Comparison of ENCODE assay signal across 9 cellular contexts in the genomic region with DNA sequence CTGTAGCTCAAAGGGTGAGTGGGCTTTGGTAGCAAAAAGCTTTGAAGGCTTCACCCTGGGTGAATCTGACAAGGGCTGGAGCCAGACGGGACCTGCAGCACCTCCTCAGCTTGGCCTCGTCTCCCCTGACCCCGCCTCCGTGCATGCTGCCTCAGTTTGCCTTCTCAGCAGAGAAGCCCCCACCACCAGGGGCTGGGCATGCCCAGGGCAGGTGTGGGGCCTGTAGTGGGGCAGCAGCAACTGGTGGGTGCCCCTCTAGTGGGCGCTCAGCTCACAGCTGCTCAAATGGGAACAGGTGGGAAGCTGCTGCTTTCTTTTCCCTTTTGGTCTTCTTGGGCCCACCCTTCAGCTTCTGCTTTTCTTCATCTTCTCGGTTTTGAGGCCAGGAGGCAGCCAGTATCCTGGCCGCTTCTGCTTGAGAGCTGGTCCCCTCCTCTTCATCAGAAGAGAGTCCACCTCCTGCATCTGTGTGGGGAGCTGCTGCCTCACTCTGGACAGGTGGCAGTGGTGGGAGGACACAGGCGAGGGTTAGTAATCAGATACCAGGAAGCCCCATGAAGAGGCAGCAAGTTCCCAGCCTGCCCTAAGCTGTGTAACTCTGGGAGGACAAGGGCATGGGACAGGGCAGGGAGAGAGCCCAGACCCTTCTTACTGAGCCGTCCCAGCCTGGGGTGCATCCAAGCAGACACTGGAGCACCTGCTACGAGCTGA. TPM values are rescaled to one million over a fixed set of nuclear protein-coding genes. Genes with fewer than 3 reads are reported as not detected.
DNase-seq lines count a peak whose midpoint lies in the region; ATAC-seq, FAIRE-seq and TF ChIP-seq lines count a peak whose summit lies in the region.
"Had no signal": no experiment of that assay in that cellular context is flagged by ENCODE, and none has a peak within 500 bp of the region (broad histone marks: within the 10 kb centered on the region; RNA-seq: fewer than 3 reads in every experiment).

No MANE protein-coding gene starts in this region.

- H3K9me3 ChIP-seq in K562 (replicated peaks; ENCODE audit: control insufficient read depth, insufficient read depth, low read depth, low read length): no peaks in the 10 kb centered on the region
- no peaks in the 10 kb centered on the region for H3K9me3 ChIP-seq in upper lobe of left lung

- H3K4me1 Mint-ChIP-seq in activated naive CD4-positive, alpha-beta T cell treated with anti-CD3 and anti-CD28 coated beads, Interleukin-2, amount 10 ng/mL, durations not matched to agents 7 days and 5 days: peaks cover 45% of the 10 kb centered on the region

- H4K20me1 ChIP-seq in K562 (replicated peaks; ENCODE audit: control insufficient read depth, insufficient read depth, low read length): no peaks in the 10 kb centered on the region

- POLR2A ChIA-PET in K562 (lab: Yijun Ruan, JAX): interaction anchor here (0.6 to 3.6 kb wide), 9 partner anchors 8 to 429 kb away, joined by 3 to 18 read pairs (median 4); a partner anchor contains a TSS

- H3K79me2 ChIP-seq in K562 (ENCODE audit: control insufficient read depth, insufficient read depth, low read length): no peaks in the 10 kb centered on the region

- H3K27ac ChIP-seq in K562 (ENCODE audit: extremely low read depth, low read depth, low read length) (no peak overlapping the region; the same call in 2 of the 3 replicates), upper lobe of left lung (peak overlapping the region; percentile 86 to 93 (median 88))

- H3K4me1 ChIP-seq in K562 (replicated peaks in 1 of 2; ENCODE audit: control insufficient read depth in 2 of 2, insufficient read depth in 2 of 2, low read length in 2 of 2) (peaks cover 13 to 14% of the 10 kb centered on the region in 2 experiments), upper lobe of left lung (peaks cover 32 to 54% (median 42%) of the 10 kb centered on the region in 4 donors)

- H3K27ac Mint-ChIP-seq in activated naive CD4-positive, alpha-beta T cell treated with anti-CD3 and anti-CD28 coated beads, Interleukin-2, amount 10 ng/mL, durations not matched to agents 7 days and 5 days: peak overlapping the region; percentile 90

- in situ Hi-C loops in K562 (cut with MboI): no loop called here

- peaks cover 51% of the 10 kb centered on the region for H3K36me3 Mint-ChIP-seq in activated naive CD4-positive, alpha-beta T cell treated with anti-CD3 and anti-CD28 coated beads, Interleukin-2, amount 10 ng/mL, durations not matched to agents 7 days and 5 days

- no peak overlapping the region for H3K4me3 ChIP-seq in K562
- peak overlapping the region in 1 of 4 donors; percentile 7 for H3K4me3 ChIP-seq in upper lobe of left lung

- H2AFZ ChIP-seq in K562 (ENCODE audit: low read depth, low read length): no peak overlapping the region

- H3K4me3 Mint-ChIP-seq in activated naive CD4-positive, alpha-beta T cell treated with anti-CD3 and anti-CD28 coated beads, Interleukin-2, amount 10 ng/mL, durations not matched to agents 7 days and 5 days: no peak overlapping the region

- H3K27me3 ChIP-seq in K562 (ENCODE audit: control insufficient read depth in 2 of 2, insufficient read depth in 2 of 2, low read length in 2 of 2) (no peaks in the 10 kb centered on the region), upper lobe of left lung (no peaks in the 10 kb centered on the region)

- H3K4me2 ChIP-seq in K562 (ENCODE audit: insufficient read depth, low read length): no peak overlapping the region

- ATAC-seq in K562 (no peak), upper lobe of left lung (ENCODE audit: low FRiP score in 2 of 2) (no peak), GM21367 (IDR thresholded peaks at IDR 0.05; ENCODE audit: unreplicated experiment) (no peak)

- TF ChIP-seq CTCF in K562 (IDR thresholded peaks at IDR 0.05 in 2 of 3, conservative IDR thresholded peaks at IDR 0.05 in 1 of 3; ENCODE audit: insufficient read depth in 2 of 3, low read depth in 1 of 3, low read length in 3 of 3): 0 out of 6 replicates have a peak, but pooled peaks of 1 of the 3 experiments have one; percentile 6
- TF ChIP-seq CTCF in upper lobe of left lung (IDR thresholded peaks at IDR 0.05): peak in 1 of 6 experiments; percentile 13

- no peak for TF ChIP-seq RAD21 in K562 (CRISPR knock-in tag; conservative IDR thresholded peaks at IDR 0.05 in 1 of 2, IDR thresholded peaks at IDR 0.05 in 1 of 2)

- FAIRE-seq in K562 (lab: Jason Lieb, UNC): no peak

- WGBS in K562 (ENCODE audit: insufficient coverage, low coverage, missing lambda C conversion rate): 82% methylated on average over 10 of the region's 10 CpGs
- 83 to 90% methylated on average over 9 to 10 of the region's 10 CpGs for WGBS in upper lobe of left lung, 2 donors

- no peak for TF ChIP-seq POLR2A in K562 (conservative IDR thresholded peaks at IDR 0.05)
- TF ChIP-seq POLR2A in upper lobe of left lung (IDR thresholded peaks at IDR 0.05): no peak

- H3K36me3 ChIP-seq in K562 (ENCODE audit: control insufficient read depth, insufficient read depth, low read length) (peaks cover 74% of the 10 kb centered on the region; the same call in 2 of the 3 replicates), upper lobe of left lung (peaks cover 0 to 72% (median 38%) of the 10 kb centered on the region in 4 donors)

- H3K9ac ChIP-seq in K562 (ENCODE audit: insufficient read depth in 1 of 2, low read depth in 2 of 2, low read length in 2 of 2): peak overlapping the region in 1 of 2 experiments; percentile 19; a peak in 2 of 4 replicates

- TF ChIP-seq EP300 in K562 (IDR thresholded peaks at IDR 0.05; ENCODE audit: low read length) (no peak), upper lobe of left lung (IDR thresholded peaks at IDR 0.05) (no peak)

- CTCF ChIA-PET in activated naive CD4-positive, alpha-beta T cell treated with anti-CD3 and anti-CD28 coated beads, Interleukin-2, amount 10 ng/mL, durations not matched to agents 7 days and 5 days (lab: Charles Lee): interaction anchor here (1.2 to 4.9 kb wide), 2 partner anchors 21 to 250 kb away, joined by 3 to 22 read pairs; a partner anchor contains a TSS
- CTCF ChIA-PET in K562 (lab: Yijun Ruan, JAX; ENCODE audit: low intra/inter-chr PET ratio): no interaction called here

- intact Hi-C loops in K562 (cut with micrococcal nuclease): no loop called here

- DNase-seq in activated naive CD4-positive, alpha-beta T cell treated with anti-CD3 and anti-CD28 coated beads, Interleukin-2, amount 10 ng/mL, durations not matched to agents 7 days and 5 days: peak; percentile 21
- DNase-seq in activated naive CD4-positive, alpha-beta T cell treated with anti-CD3 and anti-CD28 coated beads, Interleukin-2, amount 50 U/mL, for 16 hours: no peak
- no peak for DNase-seq in K562 (ENCODE audit: extremely low read depth in 1 of 4, low spot score in 3 of 4)
- DNase-seq in mesenteric fat pad (ENCODE audit: low spot score): peak; percentile 76
- DNase-seq in upper lobe of left lung: no peak
- DNase-seq in NCI-H1694 (lab: John Stamatoyannopoulos, UW): no peak
- DNase-seq in NCI-H748 treated with DMSO at 0.1 percent for 48 hours (lab: John Stamatoyannopoulos, UW): no peak
- DNase-seq: DMS79 had no signal

- no peaks in the 10 kb centered on the region for H3K27me3 Mint-ChIP-seq in activated naive CD4-positive, alpha-beta T cell treated with anti-CD3 and anti-CD28 coated beads, Interleukin-2, amount 10 ng/mL, durations not matched to agents 7 days and 5 days

- BruUV-seq in K562 (replicated peaks; lab: Mats Ljungman, UMichigan): TSS peak; percentile 43

- no peaks in the 10 kb centered on the region for H3K9me3 Mint-ChIP-seq in activated naive CD4-positive, alpha-beta T cell treated with anti-CD3 and anti-CD28 coated beads, Interleukin-2, amount 10 ng/mL, durations not matched to agents 7 days and 5 days

- no peaks in the 10 kb centered on the region for H3K9me1 ChIP-seq in K562 (ENCODE audit: control insufficient read depth, insufficient read depth, low read length)

RNA-seq across cellular contexts. Expression of a gene that starts 21.0 kb away (rescaled TPM):
- 45.4 and 56.1 TPM in 2 replicates for total RNA-seq in K562 (2011; cell fraction: chromatin; rRNA removed; ENCODE audit: low replicate concordance)
- 65.7 and 72.4 TPM in 2 replicates for total RNA-seq in K562 (2011; cell fraction: nucleolus; rRNA removed)
- total RNA-seq in K562 (2011; cell fraction: nucleoplasm; rRNA removed): 57.3 and 58.4 TPM in 2 replicates
- total RNA-seq in K562 (2014; rRNA removed): 35.0 and 49.2 TPM in 2 replicates
- total RNA-seq in K562 (2014; rRNA removed; fragmentation: Illumina TruSeq; extraction: Trizol): 32.9 and 35.7 TPM in 2 replicates
- total RNA-seq in K562 (2015; rRNA removed; fragmentation: Illumina TruSeq; extraction: Trizol): 41.1 and 42.9 TPM in 2 replicates
- 38.9 and 39.7 TPM in 2 replicates for total RNA-seq in K562 (2021)
- polyA plus RNA-seq in K562 (2011; rRNA removed): 41.9 and 50.8 TPM in 2 replicates
- polyA plus RNA-seq in K562 (2011; cell fraction: cytosol; rRNA removed): 46.0 and 54.1 TPM in 2 replicates
- polyA plus RNA-seq in K562 (2011; cell fraction: nucleus; rRNA removed): 73.1 and 80.6 TPM in 2 replicates
- 32.9 and 33.9 TPM in 2 replicates for polyA plus RNA-seq in K562 (2012)
- polyA plus RNA-seq in K562 (2014; fragmentation: Illumina TruSeq; extraction: Trizol): 41.5 and 46.1 TPM in 2 replicates
- polyA plus RNA-seq in K562 (2014; fragmentation: Nextera tagmentation; extraction: Ambion mirVana): 10 to 100 TPM; 16.7 to 29.4 TPM
- 32.7 and 37.5 TPM in 2 replicates for polyA plus RNA-seq in K562 (2014; rRNA removed)
- polyA minus RNA-seq in K562 (2011; rRNA and poly(A)+ RNA removed): 32.4 and 38.1 TPM in 2 replicates
- 21.2 TPM in 2 replicates for polyA minus RNA-seq in K562 (2011; cell fraction: cytosol; rRNA and poly(A)+ RNA removed)
- 17.1 and 22.2 TPM in 2 replicates for polyA minus RNA-seq in K562 (2011; cell fraction: nucleus; rRNA and poly(A)+ RNA removed)
- 99.3 TPM for total RNA-seq in mesenteric fat pad
- total RNA-seq in upper lobe of left lung: 100 to 1,000 TPM in 2 of 6 donors, 10 to 100 TPM in 4; 48.2 to 158 (median 87.7) TPM

RNA-seq across cellular contexts. Expression of a gene that starts 21.2 kb away (rescaled TPM):
- total RNA-seq in K562 (2011; cell fraction: chromatin; rRNA removed; ENCODE audit: low replicate concordance): 8.4 and 13.9 TPM in 2 replicates
- 7.5 and 9.3 TPM in 2 replicates for total RNA-seq in K562 (2011; cell fraction: nucleolus; rRNA removed)
- total RNA-seq in K562 (2011; cell fraction: nucleoplasm; rRNA removed): 11.0 and 15.7 TPM in 2 replicates
- total RNA-seq in K562 (2014; rRNA removed) (70.9 and 77.2 TPM in 2 replicates), K562 (2014; rRNA removed; fragmentation: Illumina TruSeq; extraction: Trizol) (70.9 and 79.2 TPM in 2 replicates), K562 (2015; rRNA removed; fragmentation: Illumina TruSeq; extraction: Trizol) (56.5 and 61.2 TPM in 2 replicates), K562 (2021) (53.5 and 55.4 TPM in 2 replicates), mesenteric fat pad (18.1 TPM), upper lobe of left lung (10 to 100 TPM in 3 of 6 donors, 1 to 10 TPM in 3; 2.1 to 13.2 (median 10.5) TPM)
- polyA plus RNA-seq in K562 (2011; rRNA removed) (46.2 and 68.4 TPM in 2 replicates), K562 (2014; fragmentation: Illumina TruSeq; extraction: Trizol) (89.0 and 105 TPM in 2 replicates), K562 (2014; fragmentation: Nextera tagmentation; extraction: Ambion mirVana) (100 to 1,000 TPM; 152 to 225 TPM), K562 (2014; rRNA removed) (81.3 and 81.7 TPM in 2 replicates)
- polyA plus RNA-seq in K562 (2011; cell fraction: cytosol; rRNA removed): 27.7 and 40.4 TPM in 2 replicates
- polyA plus RNA-seq in K562 (2011; cell fraction: nucleus; rRNA removed): 15.4 and 19.6 TPM in 2 replicates
- 32.4 and 47.1 TPM in 2 replicates for polyA plus RNA-seq in K562 (2012)
- polyA minus RNA-seq in K562 (2011; rRNA and poly(A)+ RNA removed): 48.2 and 54.4 TPM in 2 replicates
- 19.5 and 24.8 TPM in 2 replicates for polyA minus RNA-seq in K562 (2011; cell fraction: cytosol; rRNA and poly(A)+ RNA removed)
- 6.1 and 12.2 TPM in 2 replicates for polyA minus RNA-seq in K562 (2011; cell fraction: nucleus; rRNA and poly(A)+ RNA removed)

RNA-seq across cellular contexts. Expression of a gene that starts 32.6 kb away (rescaled TPM):
- 61.0 and 92.1 TPM in 2 replicates for total RNA-seq in K562 (2011; cell fraction: chromatin; rRNA removed; ENCODE audit: low replicate concordance)
- 32.5 and 33.7 TPM in 2 replicates for total RNA-seq in K562 (2011; cell fraction: nucleolus; rRNA removed)
- 45.0 and 59.2 TPM in 2 replicates for total RNA-seq in K562 (2011; cell fraction: nucleoplasm; rRNA removed)
- 51.8 and 54.1 TPM in 2 replicates for total RNA-seq in K562 (2014; rRNA removed)
- 41.2 and 49.8 TPM in 2 replicates for total RNA-seq in K562 (2014; rRNA removed; fragmentation: Illumina TruSeq; extraction: Trizol)
- total RNA-seq in K562 (2015; rRNA removed; fragmentation: Illumina TruSeq; extraction: Trizol): 41.3 and 44.2 TPM in 2 replicates
- total RNA-seq in K562 (2021): 44.5 and 54.0 TPM in 2 replicates
- 25.1 and 25.5 TPM in 2 replicates for polyA plus RNA-seq in K562 (2011; rRNA removed)
- 11.7 and 15.8 TPM in 2 replicates for polyA plus RNA-seq in K562 (2011; cell fraction: cytosol; rRNA removed)
- polyA plus RNA-seq in K562 (2011; cell fraction: nucleus; rRNA removed): 76.2 and 81.9 TPM in 2 replicates
- polyA plus RNA-seq in K562 (2012): 41.7 and 44.5 TPM in 2 replicates
- 54.4 and 54.7 TPM in 2 replicates for polyA plus RNA-seq in K562 (2014; fragmentation: Illumina TruSeq; extraction: Trizol)
- 1 to 10 TPM; 3.8 to 4.1 TPM for polyA plus RNA-seq in K562 (2014; fragmentation: Nextera tagmentation; extraction: Ambion mirVana)
- 33.8 and 42.4 TPM in 2 replicates for polyA plus RNA-seq in K562 (2014; rRNA removed)
- polyA minus RNA-seq in K562 (2011; rRNA and poly(A)+ RNA removed): 30.9 and 32.3 TPM in 2 replicates
- 24.0 and 24.8 TPM in 2 replicates for polyA minus RNA-seq in K562 (2011; cell fraction: cytosol; rRNA and poly(A)+ RNA removed)
- polyA minus RNA-seq in K562 (2011; cell fraction: nucleus; rRNA and poly(A)+ RNA removed): 34.9 and 53.4 TPM in 2 replicates
- 24.8 TPM for total RNA-seq in mesenteric fat pad
- 10 to 100 TPM; 33.8 to 87.0 (median 46.6) TPM for total RNA-seq in upper lobe of left lung

RNA-seq across cellular contexts. Expression of a gene that starts 32.8 kb away (rescaled TPM):
- total RNA-seq in K562 (2011; cell fraction: chromatin; rRNA removed; ENCODE audit: low replicate concordance): 11.3 and 17.2 TPM in 2 replicates
- total RNA-seq in K562 (2011; cell fraction: nucleolus; rRNA removed): 7.4 and 9.3 TPM in 2 replicates
- 14.2 and 25.6 TPM in 2 replicates for total RNA-seq in K562 (2011; cell fraction: nucleoplasm; rRNA removed)
- 32.6 and 33.8 TPM in 2 replicates for total RNA-seq in K562 (2014; rRNA removed)
- total RNA-seq in K562 (2014; rRNA removed; fragmentation: Illumina TruSeq; extraction: Trizol): 64.7 and 73.9 TPM in 2 replicates
- total RNA-seq in K562 (2015; rRNA removed; fragmentation: Illumina TruSeq; extraction: Trizol): 54.4 and 61.2 TPM in 2 replicates
- 38.5 and 46.4 TPM in 2 replicates for total RNA-seq in K562 (2021)
- 34.0 and 48.7 TPM in 2 replicates for polyA plus RNA-seq in K562 (2011; rRNA removed)
- polyA plus RNA-seq in K562 (2011; cell fraction: cytosol; rRNA removed): 3.6 and 12.9 TPM in 2 replicates
- 3.1 and 6.0 TPM in 2 replicates for polyA plus RNA-seq in K562 (2011; cell fraction: nucleus; rRNA removed)
- polyA plus RNA-seq in K562 (2012): 31.9 and 61.8 TPM in 2 replicates
- 48.6 and 55.2 TPM in 2 replicates for polyA plus RNA-seq in K562 (2014; fragmentation: Illumina TruSeq; extraction: Trizol)
- polyA plus RNA-seq in K562 (2014; fragmentation: Nextera tagmentation; extraction: Ambion mirVana): 100 to 1,000 TPM; 180 to 203 TPM
- 61.6 and 75.1 TPM in 2 replicates for polyA plus RNA-seq in K562 (2014; rRNA removed)
- 14.8 and 16.0 TPM in 2 replicates for polyA minus RNA-seq in K562 (2011; rRNA and poly(A)+ RNA removed)
- polyA minus RNA-seq in K562 (2011; cell fraction: cytosol; rRNA and poly(A)+ RNA removed): 4.3 and 6.0 TPM in 2 replicates
- 5.5 and 7.6 TPM in 2 replicates for polyA minus RNA-seq in K562 (2011; cell fraction: nucleus; rRNA and poly(A)+ RNA removed)
- total RNA-seq in mesenteric fat pad: 10.0 TPM
- 10 to 100 TPM in 1 of 6 donors, 1 to 10 TPM in 5; 2.1 to 10.3 (median 8.6) TPM for total RNA-seq in upper lobe of left lung

Comparison
In these comparisons a context has a peak if more than half of its experiments do, and no peak if none do; other contexts are left out.
1. DNase-seq: peak in activated naive CD4-positive, alpha-beta T cell treated with anti-CD3 and anti-CD28 coated beads, Interleukin-2, amount 10 ng/mL, durations not matched to agents 7 days and 5 days (single experiment) and mesenteric fat pad (single experiment); none in activated naive CD4-positive, alpha-beta T cell treated with anti-CD3 and anti-CD28 coated beads, Interleukin-2, amount 50 U/mL, for 16 hours (single experiment), K562 (0 of 4), upper lobe of left lung (0 of 2), NCI-H1694 (single experiment) and NCI-H748 treated with DMSO at 0.1 percent for 48 hours (single experiment).